In the genomic region with DNA sequence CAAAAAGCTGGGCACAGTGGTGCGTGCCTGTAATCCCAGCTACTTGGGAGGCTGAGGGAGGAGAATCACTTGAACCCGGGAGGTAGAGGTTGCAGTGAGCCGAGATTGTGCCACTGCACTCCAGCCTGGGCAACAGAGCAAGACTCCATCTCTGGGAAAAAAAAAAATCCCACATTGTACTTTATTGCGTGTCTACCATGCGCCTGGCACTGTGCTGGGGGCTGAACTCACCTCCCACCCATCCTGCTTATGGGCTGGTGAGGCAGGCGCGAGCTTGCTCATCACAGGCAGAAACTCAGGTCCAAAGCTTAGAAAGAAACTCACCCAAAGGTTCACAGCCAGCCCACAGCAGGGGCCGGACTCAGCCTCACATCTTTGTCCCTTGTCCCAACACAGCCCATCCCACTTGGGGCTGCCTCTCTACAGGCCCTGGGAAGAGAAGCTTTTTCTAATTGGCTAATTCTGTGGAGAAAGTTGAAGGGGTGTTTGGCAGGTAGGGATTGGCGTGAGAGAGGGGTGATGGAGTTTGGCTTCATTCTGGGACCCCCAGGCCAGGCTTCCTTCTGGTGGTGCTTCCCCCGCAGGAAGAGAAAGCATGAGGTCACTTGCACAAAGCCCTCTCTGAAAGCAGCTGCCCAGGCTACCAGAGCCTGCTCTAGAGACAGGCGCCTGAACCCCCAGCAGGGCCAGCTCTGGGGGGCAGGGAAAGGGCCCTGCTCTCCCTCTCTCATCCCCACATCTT, we compare ENCODE assay signal across 25 cellular contexts.
"Had no signal": no experiment of that assay in that cellular context is flagged by ENCODE, and none has a peak within 500 bp of the region (broad histone marks: within the 10 kb centered on the region; RNA-seq: fewer than 3 reads in every experiment).

No MANE protein-coding gene starts in this region.

- H3K9me3 Mint-ChIP-seq: activated naive CD4-positive, alpha-beta T cell treated with anti-CD3 and anti-CD28 coated beads, Interleukin-2, amount 50 U/mL, for 72 hours; activated T-cell treated with anti-CD3 and anti-CD28 coated beads, Interleukin-2, amount 50 U/mL, for 72 hours; central memory CD8-positive, alpha-beta T cell; nephron had no signal

- H3K36me3 Mint-ChIP-seq: activated naive CD4-positive, alpha-beta T cell treated with anti-CD3 and anti-CD28 coated beads, Interleukin-2, amount 50 U/mL, for 72 hours had no signal

- H3K27ac Mint-ChIP-seq: activated naive CD4-positive, alpha-beta T cell treated with anti-CD3 and anti-CD28 coated beads, Interleukin-2, amount 50 U/mL, for 72 hours; activated T-cell treated with anti-CD3 and anti-CD28 coated beads, Interleukin-2, amount 50 U/mL, for 72 hours; nephron had no signal

- H3K27me3 Mint-ChIP-seq: central memory CD8-positive, alpha-beta T cell had no signal

- H3K4me3 Mint-ChIP-seq: activated T-cell treated with anti-CD3 and anti-CD28 coated beads, Interleukin-2, amount 50 U/mL, for 72 hours; central memory CD8-positive, alpha-beta T cell; nephron had no signal

- DNase-seq: activated CD4-positive, alpha-beta T cell treated with anti-CD3 and anti-CD28 coated beads for 4 hours; activated CD4-positive, alpha-beta T cell treated with anti-CD3 and anti-CD28 coated beads, Interleukin-2, amount 50 U/mL, for 4 hours; activated CD4-positive, CD25-positive, alpha-beta regulatory T cell; activated naive CD4-positive, alpha-beta T cell; activated T-cell treated with anti-CD3 and anti-CD28 coated beads for 4 hours; activated T-cell treated with anti-CD3 and anti-CD28 coated beads, Interleukin-2, amount 50 U/mL, for 72 hours; effector memory CD4-positive, alpha-beta T cell; erythroblast; gastrocnemius medialis; glutamatergic neuron; islet precursor cell; left ventricle myocardium inferior; pancreas; psoas muscle; spleen; stimulated activated naive CD4-positive, alpha-beta T cell; upper lobe of right lung had no signal

- H3K36me3 ChIP-seq: breast epithelium, gastrocnemius medialis, left ventricle myocardium inferior, pancreas, spleen, suprapubic skin, tibial artery, upper lobe of right lung had no signal

- H3K4me1 Mint-ChIP-seq: central memory CD8-positive, alpha-beta T cell; nephron had no signal

- H3K4me1 ChIP-seq: breast epithelium, gastrocnemius medialis, pancreas, psoas muscle, upper lobe of right lung had no signal

- H3K4me3 ChIP-seq: breast epithelium, dorsolateral prefrontal cortex, gastrocnemius medialis, left ventricle myocardium inferior, lung, pancreas, psoas muscle, spleen, suprapubic skin, tibial artery, upper lobe of right lung had no signal

- ATAC-seq: activated naive CD4-positive, alpha-beta T cell treated with anti-CD3 and anti-CD28 coated beads, Interleukin-2, amount 50 U/mL, for 72 hours; activated T-cell treated with anti-CD3 and anti-CD28 coated beads, Interleukin-2, amount 50 U/mL, for 72 hours; gastrocnemius medialis; psoas muscle; upper lobe of right lung had no signal

- H3K27ac ChIP-seq: breast epithelium, dorsolateral prefrontal cortex, gastrocnemius medialis, left ventricle myocardium inferior, pancreas, psoas muscle, spleen, suprapubic skin, tibial artery, upper lobe of right lung had no signal

- H3K27me3 ChIP-seq: breast epithelium, gastrocnemius medialis, pancreas, spleen, suprapubic skin, tibial artery, upper lobe of right lung had no signal

- H3K9me3 ChIP-seq: breast epithelium, gastrocnemius medialis, pancreas, psoas muscle, suprapubic skin, upper lobe of right lung had no signal
